8 cellular contexts compared by ENCODE assay signal in genomic region chrX:21725498-21725897, GRCh38. TPM values are rescaled to one million over a fixed set of nuclear protein-coding genes. Genes with fewer than 3 reads are reported as not detected.
A peak's percentile ranks its signal among the peaks of the same experiment; 100 is the strongest.
DNase-seq lines count a peak whose midpoint lies in the region; ATAC-seq and TF ChIP-seq lines count a peak whose summit lies in the region.
"Had no signal": no experiment of that assay in that cellular context is flagged by ENCODE, and none has a peak within 500 bp of the region (broad histone marks: within the 10 kb centered on the region; RNA-seq: fewer than 3 reads in every experiment).

No MANE protein-coding gene starts in this region.

- DNase-seq in NCI-H2107 treated with DMSO at 0.1 percent for 48 hours (lab: John Stamatoyannopoulos, UW; ENCODE audit: unreplicated experiment) (peak; percentile 23), chondrocyte (ENCODE audit: low spot score) (no peak)
- DNase-seq in activated CD4-positive, CD25-positive, alpha-beta regulatory T cell (lab: John Stamatoyannopoulos, UW) = no peak

- no peaks in the 10 kb centered on the region for H3K9me3 Mint-ChIP-seq in chondrocyte (ENCODE audit: low read depth)
- H3K9me3 Mint-ChIP-seq: activated T-cell treated with anti-CD3 and anti-CD28 coated beads, Interleukin-2, amount 50 U/mL, for 72 hours had no signal

- no peaks in the 10 kb centered on the region for H3K4me1 ChIP-seq in parathyroid adenoma

- no peaks in the 10 kb centered on the region for H3K36me3 ChIP-seq in parathyroid adenoma (ENCODE audit: control insufficient read depth, insufficient read depth, low read length)

- no peak overlapping the region for H3K27ac ChIP-seq in parathyroid adenoma

- H3K9ac ChIP-seq in parathyroid adenoma = no peak overlapping the region

- no peaks in the 10 kb centered on the region for H3K27me3 ChIP-seq in parathyroid adenoma (ENCODE audit: control insufficient read depth, insufficient read depth, low read length)

- H3K4me3 Mint-ChIP-seq in chondrocyte (ENCODE audit: unreplicated experiment) = no peak overlapping the region
- H3K4me3 Mint-ChIP-seq: activated T-cell treated with anti-CD3 and anti-CD28 coated beads, Interleukin-2, amount 50 U/mL, for 72 hours had no signal

- no peaks in the 10 kb centered on the region for H3K27me3 Mint-ChIP-seq in chondrocyte (ENCODE audit: low read depth)

- no peak overlapping the region for H2AFZ ChIP-seq in parathyroid adenoma

- ATAC-seq in HG03432 (IDR thresholded peaks at IDR 0.05; ENCODE audit: unreplicated experiment) (no peak), HG03565 (IDR thresholded peaks at IDR 0.05; ENCODE audit: unreplicated experiment) (no peak)
- ATAC-seq: activated T-cell treated with anti-CD3 and anti-CD28 coated beads, Interleukin-2, amount 50 U/mL, for 72 hours had no signal

- peaks cover 17% of the 10 kb centered on the region for H3K4me1 Mint-ChIP-seq in chondrocyte (ENCODE audit: low read depth)

- H3K4me3 ChIP-seq in parathyroid adenoma (ENCODE audit: low read depth, low read length) = no peak overlapping the region

- TF ChIP-seq CTCF in GM12872 (IDR thresholded peaks at IDR 0.05; ENCODE audit: insufficient read depth, low read depth, low read length) (peak; percentile 24; the same call in 1 of the 3 replicates), chondrocyte (IDR thresholded peaks at IDR 0.05) (peak; percentile 85), parathyroid adenoma (IDR thresholded peaks at IDR 0.05) (peak; percentile 29)

- no peaks in the 10 kb centered on the region for H3K9me3 ChIP-seq in parathyroid adenoma (ENCODE audit: control insufficient read depth, low read length)

- H3K27ac Mint-ChIP-seq in chondrocyte (ENCODE audit: unreplicated experiment) = no peak overlapping the region
- H3K27ac Mint-ChIP-seq: activated T-cell treated with anti-CD3 and anti-CD28 coated beads, Interleukin-2, amount 50 U/mL, for 72 hours had no signal

- no peak overlapping the region for H3K4me2 ChIP-seq in parathyroid adenoma (ENCODE audit: low read length)

- H3K79me2 ChIP-seq in parathyroid adenoma = no peaks in the 10 kb centered on the region

- H3K36me3 Mint-ChIP-seq in chondrocyte (ENCODE audit: low read depth) = no peaks in the 10 kb centered on the region

RNA-seq across cellular contexts. Expression of gene SMPX, which starts 32.4 kb away (rescaled TPM):
- 0.57 to 1.5 TPM in 2 of 3 replicates, not detected in the other for total RNA-seq in chondrocyte
- total RNA-seq: activated T-cell treated with anti-CD3 and anti-CD28 coated beads, Interleukin-2, amount 50 U/mL, for 72 hours had no signal

Comparison
In these comparisons a context has a peak if more than half of its experiments do, and no peak if none do; other contexts are left out.
1. CTCF ChIP-seq: peak in every context shown above with its lines; median percentile 85 in chondrocyte; 29 in parathyroid adenoma; 24 in GM12872.